Comparison of ENCODE assay signal across 23 cellular contexts in the genomic region with DNA sequence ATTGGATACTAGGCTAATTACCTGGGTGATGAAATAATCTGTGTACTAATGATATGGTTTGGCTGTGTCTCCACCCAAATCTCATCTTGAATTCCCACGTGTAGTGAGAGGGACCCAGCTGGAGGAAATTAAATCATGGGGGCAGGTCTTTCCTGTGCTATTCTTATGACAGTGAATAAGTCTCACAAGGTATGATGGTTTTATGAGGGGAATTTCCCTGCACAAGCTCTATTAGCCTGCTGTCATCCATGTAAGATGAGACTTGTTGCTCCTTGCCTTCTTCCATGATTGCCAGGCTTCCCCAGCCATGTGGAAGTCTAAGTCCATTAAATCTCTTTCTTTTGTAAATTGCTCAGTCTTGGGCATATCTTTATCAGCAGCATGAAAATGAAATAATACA.
DNase-seq lines count a peak whose midpoint lies in the region; ATAC-seq and TF ChIP-seq lines count a peak whose summit lies in the region.
"Had no signal": no experiment of that assay in that cellular context is flagged by ENCODE, and none has a peak within 500 bp of the region (broad histone marks: within the 10 kb centered on the region; RNA-seq: fewer than 3 reads in every experiment).

No MANE protein-coding gene starts in this region.

- no peaks in the 10 kb centered on the region for H3K36me3 ChIP-seq in effector memory CD4-positive, alpha-beta T cell (ENCODE audit: control insufficient read depth, insufficient read depth, low read length)
- H3K36me3 ChIP-seq in MG63, result no peaks in the 10 kb centered on the region

- no peaks in the 10 kb centered on the region for H3K4me1 ChIP-seq in effector memory CD4-positive, alpha-beta T cell (ENCODE audit: control insufficient read depth, insufficient read depth, low read length, poor library complexity, severe bottlenecking)

- DNase-seq in Caki2 (ENCODE audit: low read depth) (peak; percentile 48), M059J (ENCODE audit: low read depth) (peak; percentile 55), epithelial cell of proximal tubule (ENCODE audit: low read depth) (peak; percentile 67), left kidney (ENCODE audit: low read depth, low spot score) (peak; percentile 11), MG63 (no peak)
- no peak for DNase-seq in effector memory CD4-positive, alpha-beta T cell
- DNase-seq: C1 segment of cervical spinal cord; CD8-positive, alpha-beta memory T cell; DMS79; GM23248; HCEC 1CT; MM.1S; NCI-H1092; NCI-H146; NCI-H2081; NCI-H510A; NCI-H774; OCI-M1; RPMI8226; SIG-M5 had no signal

- H3K9me3 ChIP-seq in effector memory CD4-positive, alpha-beta T cell (ENCODE audit: control insufficient read depth, low read length), result no peaks in the 10 kb centered on the region
- H3K9me3 ChIP-seq in MG63, result no peaks in the 10 kb centered on the region

- no peak overlapping the region for H3K27ac ChIP-seq in effector memory CD4-positive, alpha-beta T cell (ENCODE audit: insufficient read depth, low read length, poor library complexity, severe bottlenecking)
- H3K27ac ChIP-seq: GM23248, KMS-11 had no signal

- no peak for ATAC-seq in HG03159 (IDR thresholded peaks at IDR 0.05; ENCODE audit: unreplicated experiment)
- no peak for ATAC-seq in GM19328 (IDR thresholded peaks at IDR 0.05; ENCODE audit: unreplicated experiment)

- no peak for TF ChIP-seq CTCF in epithelial cell of proximal tubule (conservative IDR thresholded peaks at IDR 0.05; ENCODE audit: low read depth, low read length)

- no peak overlapping the region for H3K4me3 ChIP-seq in epithelial cell of proximal tubule (ENCODE audit: low read depth, low read length)
- H3K4me3 ChIP-seq in effector memory CD4-positive, alpha-beta T cell (ENCODE audit: insufficient read depth, low read depth, low read length, poor library complexity, severe bottlenecking), result no peak overlapping the region
- no peak overlapping the region for H3K4me3 ChIP-seq in MG63
- H3K4me3 ChIP-seq: GM23248 had no signal

- in situ Hi-C loops in Caki2 (cut with HindIII; ENCODE audit: low pct_unique_long_range_greater_than_20kb, low sequenced_read_pairs), result no loop called here

- H3K27me3 ChIP-seq in effector memory CD4-positive, alpha-beta T cell (replicated peaks; ENCODE audit: control insufficient read depth, insufficient read depth, low read length, poor library complexity, severe bottlenecking), result no peaks in the 10 kb centered on the region
- H3K27me3 ChIP-seq in MG63, result no peaks in the 10 kb centered on the region

Comparison
In these comparisons a context has a peak if more than half of its experiments do, and no peak if none do; other contexts are left out.
1. DNase-seq: peak in Caki2 (single experiment), M059J (single experiment), epithelial cell of proximal tubule (single experiment) and left kidney (single experiment); none in effector memory CD4-positive, alpha-beta T cell (0 of 3) and MG63 (single experiment).